In the genomic region with DNA sequence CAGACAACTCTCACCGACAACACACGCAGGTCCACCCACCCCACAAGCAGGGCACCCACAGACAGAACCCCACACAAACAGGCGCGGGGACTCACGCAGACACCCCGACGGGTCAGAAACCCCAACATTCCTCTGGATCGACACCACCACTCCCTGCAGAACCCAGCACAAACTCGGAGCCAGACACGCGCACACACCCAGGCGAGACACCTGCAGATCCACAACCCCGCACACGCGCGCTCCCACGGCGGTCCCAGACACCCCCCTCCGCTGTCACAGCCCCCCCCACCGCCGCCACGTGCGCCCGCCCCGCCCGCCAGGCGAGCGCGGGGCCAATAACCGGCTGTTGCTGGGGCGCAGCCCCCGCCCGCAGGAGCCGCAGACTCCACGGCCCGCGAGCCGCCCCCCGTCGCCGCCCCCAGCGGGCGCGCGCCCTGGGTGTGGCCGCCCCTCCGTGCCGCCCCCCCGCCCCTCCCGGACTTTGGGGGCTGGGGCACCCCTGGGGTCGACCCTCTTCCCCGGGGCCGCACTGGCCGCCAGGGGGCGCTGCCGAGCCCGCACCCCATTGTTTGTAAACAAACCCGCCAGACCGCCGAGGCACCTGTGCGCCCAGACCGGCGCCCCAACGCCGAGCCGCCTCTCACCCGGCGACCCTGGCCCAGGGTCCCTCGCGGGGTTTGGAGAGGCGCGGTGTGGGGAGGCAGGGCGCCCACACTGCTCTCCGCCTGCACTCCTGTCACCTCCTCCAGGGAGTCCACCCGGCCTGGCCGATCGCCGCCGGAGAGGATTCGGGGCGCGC, we compare ENCODE assay signal across 8 cellular contexts. TPM values are rescaled to one million over a fixed set of nuclear protein-coding genes. Genes with fewer than 3 reads are reported as not detected.
DNase-seq lines count a peak whose midpoint lies in the region; ATAC-seq and TF ChIP-seq lines count a peak whose summit lies in the region.

No MANE protein-coding gene starts in this region.

- intact Hi-C loops in left cardiac atrium (cut with DNase I) (no loop called here), aorta (cut with DNase I) (no loop called here)

- H3K4me3 Mint-ChIP-seq in activated naive CD8-positive, alpha-beta T cell treated with anti-CD3 and anti-CD28 coated beads for 36 hours = peak overlapping the region; percentile 22
- peak overlapping the region; percentile 62 for H3K4me3 Mint-ChIP-seq in progenitor cell of endocrine pancreas (ENCODE audit: low read depth)

- H3K9me3 Mint-ChIP-seq in activated naive CD8-positive, alpha-beta T cell treated with anti-CD3 and anti-CD28 coated beads for 36 hours = no peaks in the 10 kb centered on the region
- H3K9me3 Mint-ChIP-seq in progenitor cell of endocrine pancreas (ENCODE audit: low read depth) = no peaks in the 10 kb centered on the region

- no peaks in the 10 kb centered on the region for H3K36me3 ChIP-seq in aorta (ENCODE audit: control insufficient read depth in 1 of 2, insufficient read depth in 2 of 2, low read length in 1 of 2)

- no peaks in the 10 kb centered on the region for H3K27me3 Mint-ChIP-seq in activated naive CD8-positive, alpha-beta T cell treated with anti-CD3 and anti-CD28 coated beads for 36 hours
- H3K27me3 Mint-ChIP-seq in progenitor cell of endocrine pancreas = no peaks in the 10 kb centered on the region

- no peaks in the 10 kb centered on the region for H3K9me3 ChIP-seq in aorta (ENCODE audit: control insufficient read depth, low read length)

- H3K4me1 Mint-ChIP-seq in activated naive CD8-positive, alpha-beta T cell treated with anti-CD3 and anti-CD28 coated beads for 36 hours = peaks cover 31% of the 10 kb centered on the region
- H3K4me1 Mint-ChIP-seq in progenitor cell of endocrine pancreas (ENCODE audit: low read depth) = peaks cover 21% of the 10 kb centered on the region

- H3K4me1 ChIP-seq in aorta (ENCODE audit: control insufficient read depth in 1 of 2, insufficient read depth in 2 of 2, low read length in 2 of 2) = no peaks in the 10 kb centered on the region

- H3K27ac ChIP-seq in aorta (ENCODE audit: low read depth in 1 of 2, low read length in 2 of 2) = peak overlapping the region; percentile 14 to 75

- DNase-seq in AG10803 (ENCODE audit: low read depth) (peak; percentile 59), RPMI7951 (ENCODE audit: low read depth) (peak; percentile 43), left cardiac atrium (peak; percentile 72), progenitor cell of endocrine pancreas (ENCODE audit: low spot score, unreplicated experiment) (peak; percentile 80), aorta (peak; percentile 78 to 93)
- peak; percentile 82 for DNase-seq in activated naive CD8-positive, alpha-beta T cell treated with anti-CD3 and anti-CD28 coated beads for 36 hours

- peaks cover 4% of the 10 kb centered on the region for H3K36me3 Mint-ChIP-seq in activated naive CD8-positive, alpha-beta T cell treated with anti-CD3 and anti-CD28 coated beads for 36 hours
- H3K36me3 Mint-ChIP-seq in progenitor cell of endocrine pancreas (ENCODE audit: insufficient read depth) = peaks cover 2% of the 10 kb centered on the region

- ATAC-seq in GM21528 (IDR thresholded peaks at IDR 0.05; ENCODE audit: low FRiP score, unreplicated experiment) (peak; percentile 22), left cardiac atrium (peak in 1 of 2 donors; percentile 4), aorta (ENCODE audit: low FRiP score) (no peak), GM21576 (IDR thresholded peaks at IDR 0.05; ENCODE audit: unreplicated experiment) (no peak)

- peak; percentile 47 for TF ChIP-seq CTCF in AG10803 (conservative IDR thresholded peaks at IDR 0.05; ENCODE audit: low read length)
- TF ChIP-seq CTCF in progenitor cell of endocrine pancreas (IDR thresholded peaks at IDR 0.05; ENCODE audit: unreplicated experiment) = peak; percentile 94

- 1% methylated on average over 44 to 82 of the region's 82 CpGs for WGBS in aorta, 2 donors

- peaks cover 0 to 2% of the 10 kb centered on the region in 2 donors for H3K27me3 ChIP-seq in aorta (ENCODE audit: control insufficient read depth in 1 of 2, insufficient read depth in 2 of 2, low read length in 1 of 2)

- H3K27ac Mint-ChIP-seq in activated naive CD8-positive, alpha-beta T cell treated with anti-CD3 and anti-CD28 coated beads for 36 hours = no peak overlapping the region
- no peak overlapping the region for H3K27ac Mint-ChIP-seq in progenitor cell of endocrine pancreas

- peak overlapping the region; percentile 100 for H3K4me3 ChIP-seq in AG10803 (ENCODE audit: low read length)
- peak overlapping the region; percentile 86 to 98 for H3K4me3 ChIP-seq in aorta (ENCODE audit: low read length in 2 of 2)

RNA-seq across cellular contexts. Expression of gene BBC3, which starts 0.7 kb away (rescaled TPM):
- 1.8 and 2.2 TPM in 2 replicates for total RNA-seq in RPMI7951 (2014; rRNA removed; shearing (Covaris generic))
- 10 to 100 TPM; 12.5 to 13.3 TPM for total RNA-seq in activated naive CD8-positive, alpha-beta T cell treated with anti-CD3 and anti-CD28 coated beads for 36 hours
- 1 to 10 TPM; 2.9 to 4.1 TPM for total RNA-seq in left cardiac atrium
- total RNA-seq in progenitor cell of endocrine pancreas = 18.3 and 23.5 TPM in 2 replicates
- total RNA-seq in aorta = 1 to 10 TPM; 8.0 to 8.6 TPM
- 1 to 10 TPM; 6.1 TPM for polyA plus RNA-seq in aorta

RNA-seq across cellular contexts. Expression of gene CCDC9, which starts 26.0 kb away (rescaled TPM):
- total RNA-seq in RPMI7951 (2014; rRNA removed; shearing (Covaris generic)) = 3.2 and 6.5 TPM in 2 replicates
- total RNA-seq in activated naive CD8-positive, alpha-beta T cell treated with anti-CD3 and anti-CD28 coated beads for 36 hours = 10 to 100 TPM; 28.4 to 29.3 TPM
- total RNA-seq in left cardiac atrium = 10 to 100 TPM; 21.4 to 28.7 TPM
- 34.4 and 36.1 TPM in 2 replicates for total RNA-seq in progenitor cell of endocrine pancreas
- 10 to 100 TPM; 43.4 to 43.8 TPM for total RNA-seq in aorta
- 10 to 100 TPM; 20.7 to 35.8 TPM for polyA plus RNA-seq in aorta

RNA-seq across cellular contexts. Expression of gene INAFM1, which starts 44.4 kb away (rescaled TPM):
- total RNA-seq in RPMI7951 (2014; rRNA removed; shearing (Covaris generic)) = 1.8 and 1.9 TPM in 2 replicates
- 10 to 100 TPM in 1 of 2 experiments, 1 to 10 TPM in 1; 9.8 to 10.6 TPM for total RNA-seq in activated naive CD8-positive, alpha-beta T cell treated with anti-CD3 and anti-CD28 coated beads for 36 hours
- total RNA-seq in left cardiac atrium (10 to 100 TPM; 16.1 to 17.1 TPM), progenitor cell of endocrine pancreas (9.1 and 11.8 TPM in 2 replicates), aorta (10 to 100 TPM; 26.2 to 48.0 TPM)
- 10 to 100 TPM in 1 of 2 donors, 1 to 10 TPM in 1; 5.4 to 81.7 TPM for polyA plus RNA-seq in aorta
